ENCODE assay signal across 22 cellular contexts in genomic region chr2:225748606-225749005, GRCh38.
DNase-seq lines count a peak whose midpoint lies in the region; ATAC-seq and TF ChIP-seq lines count a peak whose summit lies in the region.
"Had no signal": no experiment of that assay in that cellular context is flagged by ENCODE, and none has a peak within 500 bp of the region (broad histone marks: within the 10 kb centered on the region; RNA-seq: fewer than 3 reads in every experiment).

No MANE protein-coding gene starts in this region.

- H2AFZ ChIP-seq in SK-N-SH (ENCODE audit: low read depth): no peak overlapping the region
- no peak overlapping the region for H2AFZ ChIP-seq in neural cell (ENCODE audit: low read depth, low read length)
- no peak overlapping the region for H2AFZ ChIP-seq in GM23338

- H3K27ac ChIP-seq in SK-N-SH (ENCODE audit: low read depth in 2 of 2, low read length in 1 of 2) (no peak overlapping the region), neural cell (ENCODE audit: low read length) (peak overlapping the region; percentile 53), GM23338 (ENCODE audit: low read depth) (no peak overlapping the region)
- H3K27ac ChIP-seq: 22Rv1; A549; BLaER1 treated with 17β-estradiol and CSF1 and Interleukin-3, amounts not matched to agents 10 nM and 100 nM; C4-2B had no signal

- H3K9me2 ChIP-seq in SK-N-SH (no peaks in the 10 kb centered on the region), neural cell (ENCODE audit: insufficient read depth, low read length) (no peaks in the 10 kb centered on the region), GM23338 (ENCODE audit: insufficient read depth) (no peaks in the 10 kb centered on the region)

- H3K79me2 ChIP-seq in SK-N-SH (ENCODE audit: insufficient read depth) (no peaks in the 10 kb centered on the region), neural cell (replicated peaks; ENCODE audit: insufficient read depth, low read length) (no peaks in the 10 kb centered on the region), GM23338 (replicated peaks; ENCODE audit: insufficient read depth) (no peaks in the 10 kb centered on the region)

- 68% methylated on average over 2 of the region's 2 CpGs for WGBS in SK-N-SH (ENCODE audit: low lambda C conversion rate)

- no peaks in the 10 kb centered on the region for H3K4me1 Mint-ChIP-seq in GM23338
- H3K4me1 Mint-ChIP-seq: B cell had no signal

- no peak overlapping the region for H3K4me2 ChIP-seq in SK-N-SH
- no peak overlapping the region for H3K4me2 ChIP-seq in neural cell (ENCODE audit: low read length)
- no peak overlapping the region for H3K4me2 ChIP-seq in GM23338
- H3K4me2 ChIP-seq: A549; BLaER1 treated with 17β-estradiol and CSF1 and Interleukin-3, amounts not matched to agents 10 nM and 100 nM had no signal

- no peak for ATAC-seq in SK-N-SH treated with all-trans-retinoic acid at 6 μM for 48 hours
- no peak for ATAC-seq in GM19328 (IDR thresholded peaks at IDR 0.05; ENCODE audit: unreplicated experiment)
- ATAC-seq in GM23338: no peak
- ATAC-seq: A549; CD8-positive, alpha-beta T cell; GM12878 had no signal

- no peak overlapping the region for H3K9ac ChIP-seq in SK-N-SH
- H3K9ac ChIP-seq in neural cell (ENCODE audit: low read length): no peak overlapping the region
- H3K9ac ChIP-seq: BLaER1 treated with 17β-estradiol and CSF1 and Interleukin-3, amounts not matched to agents 10 nM and 100 nM had no signal

- CTCF ChIA-PET in SK-N-SH (lab: Yijun Ruan, JAX): no interaction called here

- no peak overlapping the region for H3K4me3 Mint-ChIP-seq in GM23338
- H3K4me3 Mint-ChIP-seq: B cell; CD4-positive, alpha-beta T cell; CD8-positive, alpha-beta T cell had no signal

- TF ChIP-seq RAD21 in SK-N-SH (IDR thresholded peaks at IDR 0.05; ENCODE audit: low read length) (no peak), neural cell (conservative IDR thresholded peaks at IDR 0.05) (no peak)

- H3K9me3 ChIP-seq in SK-N-SH (no peaks in the 10 kb centered on the region), neural cell (ENCODE audit: low read length) (no peaks in the 10 kb centered on the region)
- H3K9me3 ChIP-seq: A549 had no signal

- POLR2A ChIA-PET in SK-N-SH (lab: Yijun Ruan, JAX): no interaction called here

- H3K4me3 ChIP-seq in SK-N-SH (ENCODE audit: low read depth in 2 of 2, low read length in 1 of 2) (no peak overlapping the region), fibroblast of pulmonary artery (replicated peaks; ENCODE audit: low read depth, low read length) (no peak overlapping the region), neural cell (ENCODE audit: low read length) (no peak overlapping the region), GM23338 (no peak overlapping the region)
- H3K4me3 ChIP-seq: A549; BLaER1 treated with 17β-estradiol and CSF1 and Interleukin-3, amounts not matched to agents 10 nM and 100 nM; GM12878 had no signal

- H3K27ac Mint-ChIP-seq in GM23338: no peak overlapping the region
- H3K27ac Mint-ChIP-seq: B cell; CD4-positive, alpha-beta T cell; CD8-positive, alpha-beta T cell had no signal

- H3K36me3 ChIP-seq in SK-N-SH (replicated peaks in 1 of 2; ENCODE audit: control insufficient read depth in 1 of 2, insufficient read depth in 2 of 2, low read length in 1 of 2) (no peaks in the 10 kb centered on the region), neural cell (ENCODE audit: insufficient read depth, low read length) (no peaks in the 10 kb centered on the region), GM23338 (ENCODE audit: insufficient read depth) (no peaks in the 10 kb centered on the region)
- H3K36me3 ChIP-seq: BLaER1 treated with 17β-estradiol and CSF1 and Interleukin-3, amounts not matched to agents 10 nM and 100 nM had no signal

- no peak for TF ChIP-seq EP300 in SK-N-SH (IDR thresholded peaks at IDR 0.05; ENCODE audit: borderline replicate concordance in 1 of 2, low read depth in 1 of 2, low read length in 1 of 2)
- no peak for TF ChIP-seq EP300 in neural cell (conservative IDR thresholded peaks at IDR 0.05; ENCODE audit: poor library complexity, severe bottlenecking)

- no peak for DNase-seq in SK-N-SH
- DNase-seq in fibroblast of pulmonary artery (ENCODE audit: low read depth): peak; percentile 54
- DNase-seq in GM23338 (ENCODE audit: low spot score): no peak
- DNase-seq: AML-193; CD4-positive, alpha-beta T cell; CD8-positive, alpha-beta T cell; DMS 273 treated with DMSO at 0.1 percent for 48 hours; DMS153; DMS53; DMS79; DND-41; EL; GDM1 had no signal

- H3F3A ChIP-seq in SK-N-SH (replicated peaks; ENCODE audit: insufficient read depth) (no peaks in the 10 kb centered on the region), neural cell (ENCODE audit: insufficient read depth, low read length, poor library complexity, severe bottlenecking) (peaks cover 3% of the 10 kb centered on the region), GM23338 (replicated peaks; ENCODE audit: low read depth) (no peaks in the 10 kb centered on the region)

- no peaks in the 10 kb centered on the region for H3K27me3 Mint-ChIP-seq in GM23338 (ENCODE audit: insufficient read depth, low read depth, poor library complexity)
- H3K27me3 Mint-ChIP-seq: B cell; CD4-positive, alpha-beta T cell had no signal

- H3K4me1 ChIP-seq in SK-N-SH (ENCODE audit: control insufficient read depth in 1 of 2, insufficient read depth in 2 of 2, low read depth in 1 of 2, low read length in 1 of 2): no peaks in the 10 kb centered on the region
- no peaks in the 10 kb centered on the region for H3K4me1 ChIP-seq in GM23338 (ENCODE audit: insufficient read depth)
- H3K4me1 ChIP-seq: A549; BLaER1 treated with 17β-estradiol and CSF1 and Interleukin-3, amounts not matched to agents 10 nM and 100 nM had no signal

- H4K20me1 ChIP-seq in SK-N-SH (ENCODE audit: insufficient read depth): no peaks in the 10 kb centered on the region
- no peaks in the 10 kb centered on the region for H4K20me1 ChIP-seq in neural cell (ENCODE audit: insufficient read depth)
- no peaks in the 10 kb centered on the region for H4K20me1 ChIP-seq in GM23338 (replicated peaks; ENCODE audit: insufficient read depth)
- H4K20me1 ChIP-seq: BLaER1 treated with 17β-estradiol and CSF1 and Interleukin-3, amounts not matched to agents 10 nM and 100 nM had no signal

- peaks cover 4% of the 10 kb centered on the region; the same call in 1 of the 3 replicates for H3K9me3 Mint-ChIP-seq in GM23338
- H3K9me3 Mint-ChIP-seq: CD4-positive, alpha-beta T cell had no signal

- TF ChIP-seq CTCF in SK-N-SH (IDR thresholded peaks at IDR 0.05): no peak
- TF ChIP-seq CTCF in fibroblast of pulmonary artery (IDR thresholded peaks at IDR 0.05; ENCODE audit: low read length, missing control alignments): no peak
- TF ChIP-seq CTCF in neural cell (IDR thresholded peaks at IDR 0.05; ENCODE audit: poor library complexity, severe bottlenecking): no peak
- no peak for TF ChIP-seq CTCF in GM23338 (conservative IDR thresholded peaks at IDR 0.05; ENCODE audit: low read depth in 2 of 2)

- H3K27me3 ChIP-seq in SK-N-SH (ENCODE audit: insufficient read depth): no peaks in the 10 kb centered on the region
- H3K27me3 ChIP-seq in neural cell (ENCODE audit: insufficient read depth, low read depth, low read length): no peaks in the 10 kb centered on the region
- H3K27me3 ChIP-seq in GM23338 (ENCODE audit: insufficient read depth): no peaks in the 10 kb centered on the region
- H3K27me3 ChIP-seq: BLaER1 treated with 17β-estradiol and CSF1 and Interleukin-3, amounts not matched to agents 10 nM and 100 nM had no signal

- no peaks in the 10 kb centered on the region; the same call in 2 of the 3 replicates for H3K36me3 Mint-ChIP-seq in GM23338 (ENCODE audit: low read depth)
- H3K36me3 Mint-ChIP-seq: CD8-positive, alpha-beta T cell had no signal

TF ChIP-seq in SK-N-SH, 30 proteins besides CTCF, POLR2A, EP300 and RAD21 (continues in another document):
- TF ChIP-seq RCOR1 (IDR thresholded peaks at IDR 0.05; ENCODE audit: low read length) (no peak), SMC3 (IDR thresholded peaks at IDR 0.05; ENCODE audit: low read depth, low read length) (no peak), FOXM1 (IDR thresholded peaks at IDR 0.05; ENCODE audit: low read depth) (no peak), RXRA (IDR thresholded peaks at IDR 0.05; ENCODE audit: borderline replicate concordance, low read depth) (no peak)

TF ChIP-seq in neural cell, 6 proteins besides CTCF, POLR2A, EP300 and RAD21 (continues in another document):
- TF ChIP-seq EZH2 (IDR thresholded peaks at IDR 0.05; ENCODE audit: borderline replicate concordance, insufficient read depth, low read length, poor library complexity, severe bottlenecking) (no peak), SMC3 (conservative IDR thresholded peaks at IDR 0.05; ENCODE audit: poor library complexity) (no peak)

TF ChIP-seq in GM23338, 12 proteins besides CTCF, POLR2A, EP300 and RAD21 (continues in another document):
- TF ChIP-seq POLR2AphosphoS5 (IDR thresholded peaks at IDR 0.05; ENCODE audit: low read depth) (no peak), EZH2phosphoT487 (IDR thresholded peaks at IDR 0.05; ENCODE audit: unreplicated experiment) (no peak), STAT1 (IDR thresholded peaks at IDR 0.05; ENCODE audit: unreplicated experiment) (no peak), NANOG (IDR thresholded peaks at IDR 0.05; ENCODE audit: borderline replicate concordance) (no peak), EZH2 (IDR thresholded peaks at IDR 0.05; ENCODE audit: low read depth, unreplicated experiment) (no peak), JUNB (IDR thresholded peaks at IDR 0.05; ENCODE audit: unreplicated experiment) (no peak), ETS1 (IDR thresholded peaks at IDR 0.05) (no peak), ZNF114 (CRISPR knock-in tag; IDR thresholded peaks at IDR 0.05) (no peak), CREB1 (CRISPR knock-in tag; IDR thresholded peaks at IDR 0.05; ENCODE audit: low read depth) (no peak), ZNF331 (CRISPR knock-in tag; IDR thresholded peaks at IDR 0.05; ENCODE audit: low read depth) (no peak)
